In genomic region chrX:146448791-146449190, GRCh38 we compare ENCODE assay signal across 11 cellular contexts.
"Had no signal": no experiment of that assay in that cellular context is flagged by ENCODE, and none has a peak within 500 bp of the region (broad histone marks: within the 10 kb centered on the region; RNA-seq: fewer than 3 reads in every experiment).

No MANE protein-coding gene starts in this region.

- H2AFZ ChIP-seq: GM23248, GM23338 had no signal

- H3K4me1 ChIP-seq: HAP-1 had no signal

- H3K36me3 ChIP-seq: HAP-1 had no signal

- ATAC-seq: GM23338, HCT116 had no signal

- H3K27ac Mint-ChIP-seq: GM23338, H9, HFFc6 had no signal

- H3K9me3 ChIP-seq: HAP-1 had no signal

- H3K9ac ChIP-seq: GM23248 had no signal

- DNase-seq: GM23248, GOT3, H7, H9, HCEC 1CT, HFFc6 had no signal

- FAIRE-seq: H1, H54 had no signal

- H3K4me3 Mint-ChIP-seq: GM23338, H9, HFFc6 had no signal

- H3K27ac ChIP-seq: GM23248 had no signal

- H3K4me1 Mint-ChIP-seq: GM23338, H9 had no signal

- H3K4me2 ChIP-seq: GM23338 had no signal

- H3K4me3 ChIP-seq: GM23248, GM23338, HAP-1 had no signal
